ENCODE assay signal across 17 cellular contexts in genomic region chr1:203174324-203174985, GRCh38. TPM values are rescaled to one million over a fixed set of nuclear protein-coding genes. Genes with fewer than 3 reads are reported as not detected.
DNase-seq lines count a peak whose midpoint lies in the region; TF ChIP-seq lines count a peak whose summit lies in the region.
"Had no signal": no experiment of that assay in that cellular context is flagged by ENCODE, and none has a peak within 500 bp of the region (broad histone marks: within the 10 kb centered on the region; RNA-seq: fewer than 3 reads in every experiment).

No MANE protein-coding gene starts in this region.

- H3K4me1 Mint-ChIP-seq in CD8-positive, alpha-beta memory T cell: no peaks in the 10 kb centered on the region
- H3K4me1 Mint-ChIP-seq in mesothelial cell of epicardium: peaks cover 11% of the 10 kb centered on the region
- H3K4me1 Mint-ChIP-seq: CD4-positive, CD25-positive, alpha-beta regulatory T cell had no signal

- H2BK5ac ChIP-seq in mesenchymal stem cell (ENCODE audit: low read depth, low read length, poor library complexity, severe bottlenecking): no peak overlapping the region

- H2BK15ac ChIP-seq in mesenchymal stem cell (ENCODE audit: low read depth, poor library complexity, severe bottlenecking): no peak overlapping the region

- H3K27ac Mint-ChIP-seq in CD8-positive, alpha-beta memory T cell: peak overlapping the region in 1 of 8 donors; percentile 84
- no peak overlapping the region for H3K27ac Mint-ChIP-seq in mesothelial cell of epicardium
- H3K27ac Mint-ChIP-seq: CD4-positive, CD25-positive, alpha-beta regulatory T cell had no signal

- DNase-seq in Karpas-422: peak; percentile 54
- DNase-seq in mesenchymal stem cell: no peak
- DNase-seq in skeletal muscle cell (ENCODE audit: low read depth): no peak
- DNase-seq in PC-9: no peak
- DNase-seq in CD8-positive, alpha-beta memory T cell: no peak
- DNase-seq in mesothelial cell of epicardium (ENCODE audit: low spot score in 2 of 2, unreplicated experiment in 2 of 2): no peak
- DNase-seq: ACHN; AML-193; Calu3; CD4-positive, CD25-positive, alpha-beta regulatory T cell; H9; IMR-90; NCI-H187; NCI-H446 treated with DMSO at 0.1 percent for 48 hours; NCI-H748 treated with DMSO at 0.1 percent for 48 hours had no signal

- H3K27ac ChIP-seq in BLaER1 treated with 17β-estradiol and CSF1 and Interleukin-3, amounts not matched to agents 10 nM and 100 nM: peak overlapping the region in 7 of 11 experiments; percentile 55 to 79 (median 70); a peak in 12 of 22 replicates
- H3K27ac ChIP-seq in Karpas-422 (ENCODE audit: low read length) (peak overlapping the region; percentile 99), mesenchymal stem cell (ENCODE audit: low read length, poor library complexity, severe bottlenecking) (no peak overlapping the region), PC-9 (no peak overlapping the region)
- no peak overlapping the region for H3K27ac ChIP-seq in CD8-positive, alpha-beta memory T cell (ENCODE audit: low read depth, low read length)
- H3K27ac ChIP-seq: SK-N-MC had no signal

- no peaks in the 10 kb centered on the region for H3K36me3 Mint-ChIP-seq in CD8-positive, alpha-beta memory T cell
- H3K36me3 Mint-ChIP-seq in mesothelial cell of epicardium: no peaks in the 10 kb centered on the region
- H3K36me3 Mint-ChIP-seq: CD4-positive, CD25-positive, alpha-beta regulatory T cell had no signal

- H3K79me2 ChIP-seq in Karpas-422 (ENCODE audit: low read length): peaks cover 5% of the 10 kb centered on the region; the same call in 1 of the 2 replicates
- H3K79me2 ChIP-seq in PC-9 (ENCODE audit: low read depth): no peaks in the 10 kb centered on the region

- H4K8ac ChIP-seq in mesenchymal stem cell (ENCODE audit: low read length): no peak overlapping the region

- H2BK120ac ChIP-seq in mesenchymal stem cell (ENCODE audit: low read depth, low read length): no peak overlapping the region

- POLR2A ChIA-PET in PC-9 (lab: Charles Lee; ENCODE audit: unreplicated experiment): no interaction called here
- POLR2A ChIA-PET in CD8-positive, alpha-beta memory T cell (lab: Charles Lee): no interaction called here

- H3K9me3 Mint-ChIP-seq in CD8-positive, alpha-beta memory T cell: no peaks in the 10 kb centered on the region
- no peaks in the 10 kb centered on the region for H3K9me3 Mint-ChIP-seq in mesothelial cell of epicardium
- H3K9me3 Mint-ChIP-seq: CD4-positive, CD25-positive, alpha-beta regulatory T cell; H9 had no signal

- peak overlapping the region in 1 of 2 experiments; percentile 16 for H3K14ac ChIP-seq in mesenchymal stem cell (ENCODE audit: low read length in 2 of 2)

- 95% methylated on average over 12 of the region's 12 CpGs for WGBS in mesenchymal stem cell

- H3K4me1 ChIP-seq in BLaER1 treated with 17β-estradiol and CSF1 and Interleukin-3, amounts not matched to agents 10 nM and 100 nM: peaks cover 72 to 100% (median 91%) of the 10 kb centered on the region in 10 experiments
- H3K4me1 ChIP-seq in Karpas-422 (ENCODE audit: low read length) (peaks cover 100% of the 10 kb centered on the region), mesenchymal stem cell (ENCODE audit: control insufficient read depth, insufficient read depth, low read depth, low read length) (peaks cover 47% of the 10 kb centered on the region), PC-9 (replicated peaks; ENCODE audit: insufficient read depth) (peaks cover 42% of the 10 kb centered on the region)
- H3K4me1 ChIP-seq in CD8-positive, alpha-beta memory T cell (ENCODE audit: insufficient read depth, low read length): no peaks in the 10 kb centered on the region

- BruUV-seq in PC-9 (replicated peaks; lab: Mats Ljungman, UMichigan): no TSS peak

- peak overlapping the region; percentile 85 to 99 (median 94) for H3K4me2 ChIP-seq in BLaER1 treated with 17β-estradiol and CSF1 and Interleukin-3, amounts not matched to agents 10 nM and 100 nM
- H3K4me2 ChIP-seq in Karpas-422 (ENCODE audit: low read depth, low read length, poor library complexity, severe bottlenecking): peak overlapping the region; percentile 89
- H3K4me2 ChIP-seq in mesenchymal stem cell (ENCODE audit: low read length, poor library complexity, severe bottlenecking): no peak overlapping the region
- H3K4me2 ChIP-seq in PC-9: no peak overlapping the region

- TF ChIP-seq CTCF in PC-9 (conservative IDR thresholded peaks at IDR 0.05) (no peak), mesothelial cell of epicardium (IDR thresholded peaks at IDR 0.05; ENCODE audit: unreplicated experiment) (no peak)

- H3K9me2 ChIP-seq in Karpas-422 (replicated peaks; ENCODE audit: insufficient read depth, low read length) (no peaks in the 10 kb centered on the region), PC-9 (ENCODE audit: insufficient read depth) (no peaks in the 10 kb centered on the region)

- peaks cover 7 to 21% of the 10 kb centered on the region in 2 donors for H3K27me3 Mint-ChIP-seq in CD8-positive, alpha-beta memory T cell
- peaks cover 1% of the 10 kb centered on the region for H3K27me3 Mint-ChIP-seq in mesothelial cell of epicardium (ENCODE audit: low read depth)

- no peaks in the 10 kb centered on the region for H3K9me3 ChIP-seq in BLaER1 treated with 17β-estradiol and CSF1 and Interleukin-3, amounts not matched to agents 10 nM and 100 nM (replicated peaks in 1 of 11)
- H3K9me3 ChIP-seq in Karpas-422 (ENCODE audit: low read length) (no peaks in the 10 kb centered on the region), mesenchymal stem cell (ENCODE audit: control insufficient read depth, low read length) (no peaks in the 10 kb centered on the region), PC-9 (ENCODE audit: insufficient read depth, low read depth) (no peaks in the 10 kb centered on the region)
- no peaks in the 10 kb centered on the region for H3K9me3 ChIP-seq in CD8-positive, alpha-beta memory T cell (ENCODE audit: low read length)

- peak overlapping the region; percentile 24 for H4K91ac ChIP-seq in mesenchymal stem cell (ENCODE audit: low read length)

- no peak overlapping the region for H3K4me3 Mint-ChIP-seq in CD8-positive, alpha-beta memory T cell
- no peak overlapping the region for H3K4me3 Mint-ChIP-seq in mesothelial cell of epicardium
- H3K4me3 Mint-ChIP-seq: CD4-positive, CD25-positive, alpha-beta regulatory T cell; H9 had no signal

- H3K9ac ChIP-seq in BLaER1 treated with 17β-estradiol and CSF1 and Interleukin-3, amounts not matched to agents 10 nM and 100 nM: peak overlapping the region in 9 of 11 experiments; percentile 35 to 80 (median 55); a peak in 13 of 22 replicates
- peak overlapping the region; percentile 96 for H3K9ac ChIP-seq in Karpas-422 (ENCODE audit: low read length)
- H3K9ac ChIP-seq in mesenchymal stem cell (ENCODE audit: low read length): no peak overlapping the region

- CTCF ChIA-PET in PC-9 (lab: Charles Lee): interaction anchor here (0.7 kb wide), 1 partner anchor 10 kb away, joined by 4 read pairs; no protein-coding TSS in a partner anchor
- CTCF ChIA-PET in CD8-positive, alpha-beta memory T cell (lab: Charles Lee): no interaction called here

- H2BK12ac ChIP-seq in mesenchymal stem cell (ENCODE audit: low read length in 2 of 2): peak overlapping the region; percentile 6 to 40

- intact Hi-C loops in PC-9 (cut with micrococcal nuclease; ENCODE audit: unreplicated experiment): no loop called here

- peak overlapping the region in 7 of 10 experiments; percentile 12 to 64 (median 41); a peak in 8 of 20 replicates for H3K4me3 ChIP-seq in BLaER1 treated with 17β-estradiol and CSF1 and Interleukin-3, amounts not matched to agents 10 nM and 100 nM
- H3K4me3 ChIP-seq in Karpas-422 (ENCODE audit: low read length) (peak overlapping the region; percentile 75), mesenchymal stem cell (ENCODE audit: insufficient read depth in 1 of 2, low read depth in 1 of 2, low read length in 2 of 2) (no peak overlapping the region), skeletal muscle cell (ENCODE audit: low read depth, low read length) (peak overlapping the region; percentile 17), PC-9 (no peak overlapping the region)
- H3K4me3 ChIP-seq in CD8-positive, alpha-beta memory T cell (ENCODE audit: low read length): no peak overlapping the region
- H3K4me3 ChIP-seq: SK-N-MC had no signal

- no peak overlapping the region for H3K4ac ChIP-seq in mesenchymal stem cell (ENCODE audit: low read depth in 1 of 2, low read length in 2 of 2)

- H3K79me1 ChIP-seq in mesenchymal stem cell (replicated peaks; ENCODE audit: low read length, poor library complexity, severe bottlenecking): no peaks in the 10 kb centered on the region

- peak overlapping the region in 1 of 2 experiments; percentile 22 for H3K18ac ChIP-seq in mesenchymal stem cell (ENCODE audit: low read depth in 1 of 2, low read length in 2 of 2)

- H3K36me3 ChIP-seq in BLaER1 treated with 17β-estradiol and CSF1 and Interleukin-3, amounts not matched to agents 10 nM and 100 nM: peaks cover 0 to 23% (median 0%) of the 10 kb centered on the region in 11 experiments; a peak in 7 of 22 replicates
- H3K36me3 ChIP-seq in Karpas-422 (ENCODE audit: insufficient read depth, low read length) (peaks cover 37% of the 10 kb centered on the region), mesenchymal stem cell (ENCODE audit: control insufficient read depth in 1 of 2, insufficient read depth in 2 of 2, low read depth in 1 of 2, low read length in 2 of 2) (peaks cover 7 to 10% of the 10 kb centered on the region in 2 experiments), PC-9 (ENCODE audit: low read depth) (no peaks in the 10 kb centered on the region)
- H3K36me3 ChIP-seq in CD8-positive, alpha-beta memory T cell (ENCODE audit: insufficient read depth, low read length): no peaks in the 10 kb centered on the region

- H2AFZ ChIP-seq in Karpas-422 (ENCODE audit: low read length): no peak overlapping the region
- no peak overlapping the region for H2AFZ ChIP-seq in mesenchymal stem cell (ENCODE audit: low read depth, low read length)
- no peak overlapping the region for H2AFZ ChIP-seq in PC-9

- H3K23ac ChIP-seq in mesenchymal stem cell (ENCODE audit: low read length in 2 of 2): no peak overlapping the region

- peaks cover 0 to 17% (median 0%) of the 10 kb centered on the region in 11 experiments; a peak in 3 of 22 replicates for H3K27me3 ChIP-seq in BLaER1 treated with 17β-estradiol and CSF1 and Interleukin-3, amounts not matched to agents 10 nM and 100 nM
- no peaks in the 10 kb centered on the region for H3K27me3 ChIP-seq in Karpas-422 (ENCODE audit: low read length)
- H3K27me3 ChIP-seq in mesenchymal stem cell (ENCODE audit: control insufficient read depth in 1 of 2, insufficient read depth in 1 of 2, low read length in 2 of 2): no peaks in the 10 kb centered on the region
- no peaks in the 10 kb centered on the region for H3K27me3 ChIP-seq in PC-9 (ENCODE audit: insufficient read depth, low read depth)
- no peaks in the 10 kb centered on the region for H3K27me3 ChIP-seq in CD8-positive, alpha-beta memory T cell (ENCODE audit: insufficient read depth, low read length, poor library complexity, severe bottlenecking)

- H4K20me1 ChIP-seq in BLaER1 treated with 17β-estradiol and CSF1 and Interleukin-3, amounts not matched to agents 10 nM and 100 nM: peaks cover 0 to 8% (median 0%) of the 10 kb centered on the region in 11 experiments; a peak in 3 of 22 replicates
- H4K20me1 ChIP-seq in Karpas-422 (ENCODE audit: insufficient read depth, low read depth, low read length) (peaks cover 10% of the 10 kb centered on the region; the same call in 1 of the 2 replicates), PC-9 (ENCODE audit: insufficient read depth) (no peaks in the 10 kb centered on the region)

- peaks cover 10% of the 10 kb centered on the region; the same call in 1 of the 2 replicates for H3F3A ChIP-seq in PC-9 (ENCODE audit: insufficient read depth, low read depth)

- H2AK5ac ChIP-seq in mesenchymal stem cell (ENCODE audit: low read length, severe bottlenecking): no peak overlapping the region

RNA-seq across cellular contexts. Expression of gene MYBPH, which starts 1.2 kb away (rescaled TPM):
- total RNA-seq in Karpas-422 (2014; rRNA removed; shearing (Covaris generic); ENCODE audit: low replicate concordance): 52.4 and 62.2 TPM in 2 replicates
- polyA plus RNA-seq in mesenchymal stem cell (2013, experiment 1 of 2): 0.58 TPM
- polyA plus RNA-seq in mesenchymal stem cell (2013, experiment 2 of 2): 0.75 TPM
- total RNA-seq in PC-9 (2021): not detected in 2 replicates
- not detected for total RNA-seq in CD8-positive, alpha-beta memory T cell
- polyA plus RNA-seq in CD8-positive, alpha-beta memory T cell: not detected
- not detected in 3 replicates for total RNA-seq in mesothelial cell of epicardium
- total RNA-seq: Calu3; CD4-positive, CD25-positive, alpha-beta regulatory T cell; H9; IMR-90 had no signal
- polyA plus RNA-seq: CD4-positive, CD25-positive, alpha-beta regulatory T cell; IMR-90 had no signal

RNA-seq across cellular contexts. Expression of gene CHI3L1, which starts 12.0 kb away (rescaled TPM):
- 5.4 and 10.1 TPM in 2 replicates for total RNA-seq in Karpas-422 (2014; rRNA removed; shearing (Covaris generic); ENCODE audit: low replicate concordance)
- 2.1 TPM for polyA plus RNA-seq in mesenchymal stem cell (2013, experiment 1 of 2)
- polyA plus RNA-seq in mesenchymal stem cell (2013, experiment 2 of 2): 2.4 TPM
- total RNA-seq in PC-9 (2021): not detected in 2 replicates
- not detected for total RNA-seq in CD8-positive, alpha-beta memory T cell
- polyA plus RNA-seq in CD8-positive, alpha-beta memory T cell: not detected
- total RNA-seq in mesothelial cell of epicardium: 0.13 to 0.32 TPM (median 0.22 TPM) in 3 replicates
- total RNA-seq: Calu3; CD4-positive, CD25-positive, alpha-beta regulatory T cell; H9; IMR-90 had no signal
- polyA plus RNA-seq: CD4-positive, CD25-positive, alpha-beta regulatory T cell had no signal

RNA-seq across cellular contexts. Expression of gene ADORA1, which starts 46.9 kb away (rescaled TPM):
- not detected in 2 replicates for total RNA-seq in Karpas-422 (2014; rRNA removed; shearing (Covaris generic); ENCODE audit: low replicate concordance)
- polyA plus RNA-seq in mesenchymal stem cell (2013, experiment 1 of 2): 8.4 TPM
- 9.3 TPM for polyA plus RNA-seq in mesenchymal stem cell (2013, experiment 2 of 2)
- total RNA-seq in PC-9 (2021): 5.9 and 8.3 TPM in 2 replicates
- total RNA-seq in CD8-positive, alpha-beta memory T cell: not detected
- polyA plus RNA-seq in CD8-positive, alpha-beta memory T cell: not detected
- 2.9 to 4.3 TPM (median 3.8 TPM) in 3 replicates for total RNA-seq in mesothelial cell of epicardium
- total RNA-seq: CD4-positive, CD25-positive, alpha-beta regulatory T cell had no signal
- polyA plus RNA-seq: CD4-positive, CD25-positive, alpha-beta regulatory T cell had no signal

RNA-seq across cellular contexts. Expression of gene CHIT1, which starts 55.0 kb away (rescaled TPM):
- 0.89 and 15.2 TPM in 2 replicates for total RNA-seq in Karpas-422 (2014; rRNA removed; shearing (Covaris generic); ENCODE audit: low replicate concordance)
- under 0.01 TPM for polyA plus RNA-seq in mesenchymal stem cell (2013, experiment 1 of 2)
- not detected for polyA plus RNA-seq in mesenchymal stem cell (2013, experiment 2 of 2)
- not detected in 2 replicates for total RNA-seq in PC-9 (2021)
- under 1 TPM in 1 of 2 experiments, not detected in 1; 0.07 TPM for total RNA-seq in CD8-positive, alpha-beta memory T cell
- polyA plus RNA-seq in CD8-positive, alpha-beta memory T cell: not detected
- 0.13 to 0.18 TPM in 2 of 3 replicates, not detected in the other for total RNA-seq in mesothelial cell of epicardium
- total RNA-seq: Calu3, H9, IMR-90 had no signal
- polyA plus RNA-seq: CD4-positive, CD25-positive, alpha-beta regulatory T cell; IMR-90 had no signal

Comparison
In these comparisons a context has a peak if more than half of its experiments do, and no peak if none do; other contexts are left out.
1. H3K27ac ChIP-seq: peak in BLaER1 treated with 17β-estradiol and CSF1 and Interleukin-3, amounts not matched to agents 10 nM and 100 nM (7 of 11) and Karpas-422 (single experiment); none in mesenchymal stem cell (single experiment), PC-9 (single experiment) and CD8-positive, alpha-beta memory T cell (single experiment).
2. H3K4me2 ChIP-seq: peak in BLaER1 treated with 17β-estradiol and CSF1 and Interleukin-3, amounts not matched to agents 10 nM and 100 nM (11 of 11) and Karpas-422 (single experiment); none in mesenchymal stem cell (single experiment) and PC-9 (single experiment).
3. H3K4me3 ChIP-seq: peak in BLaER1 treated with 17β-estradiol and CSF1 and Interleukin-3, amounts not matched to agents 10 nM and 100 nM (7 of 10), Karpas-422 (single experiment) and skeletal muscle cell (single experiment); none in mesenchymal stem cell (0 of 2), PC-9 (single experiment) and CD8-positive, alpha-beta memory T cell (single experiment).
4. RNA of gene MYBPH, which starts 1.2 kb away (total RNA-seq): 52.4 to 62.2 TPM in Karpas-422; not detected in PC-9, not detected in CD8-positive, alpha-beta memory T cell and not detected in mesothelial cell of epicardium; every median in the first group is over 10 times any median in the second.